In the genomic region with DNA sequence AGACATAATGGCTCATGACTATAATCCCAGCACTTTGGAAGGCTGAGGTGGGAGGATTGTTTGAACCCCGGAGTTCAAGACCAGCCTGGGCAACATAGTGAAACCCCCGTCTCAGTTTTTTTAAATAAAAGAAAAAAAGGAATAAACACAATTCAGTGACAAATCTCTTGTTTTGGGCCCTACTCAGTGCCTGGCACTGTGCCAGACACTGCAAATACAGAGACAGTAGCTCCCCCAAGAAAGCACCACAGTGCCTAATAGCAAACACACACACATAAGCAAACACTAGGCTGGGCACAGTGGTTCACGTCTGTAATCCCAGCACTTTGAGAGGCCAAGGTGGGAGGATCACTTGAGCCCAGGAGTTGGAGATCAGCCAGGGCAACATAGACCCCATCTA, we compare ENCODE assay signal across 1 cellular context.
A peak's percentile ranks its signal among the peaks of the same experiment; 100 is the strongest.
TF ChIP-seq lines count a peak whose summit lies in the region.

No MANE protein-coding gene starts in this region.

TF ChIP-seq in GM12878, 131 proteins besides CTCF, POLR2A, EP300 and RAD21:
- TF ChIP-seq SIN3A (IDR thresholded peaks at IDR 0.05; ENCODE audit: low read depth, low read length) (no peak), SMAD1 (IDR thresholded peaks at IDR 0.05; ENCODE audit: low read depth, partially characterized antibody) (peak; percentile 87)
TF ChIP-seq in GM12878: peak in this region for 1.
